In genomic region chr15:93955197-93955596, GRCh38 we compare ENCODE assay signal across 21 cellular contexts.
DNase-seq lines count a peak whose midpoint lies in the region; FAIRE-seq and TF ChIP-seq lines count a peak whose summit lies in the region.
"Had no signal": no experiment of that assay in that cellular context is flagged by ENCODE, and none has a peak within 500 bp of the region (broad histone marks: within the 10 kb centered on the region; RNA-seq: fewer than 3 reads in every experiment).

No MANE protein-coding gene starts in this region.

- no peak overlapping the region for H3K27ac Mint-ChIP-seq in activated CD4-positive, alpha-beta T cell treated with anti-CD3 and anti-CD28 coated beads, Interleukin-2, amount 10 ng/mL, durations not matched to agents 24 days and 14 days

- FAIRE-seq in small intestine (lab: Jason Lieb, UNC), result no peak

- intact Hi-C loops in activated CD4-positive, alpha-beta T cell treated with anti-CD3 and anti-CD28 coated beads, Interleukin-2, amount 10 ng/mL, durations not matched to agents 24 days and 14 days (cut with micrococcal nuclease), result no loop called here
- intact Hi-C loops in tibial artery (cut with DNase I; ENCODE audit: low total_unique reads), result no loop called here

- no peak overlapping the region for H3K27ac ChIP-seq in small intestine (ENCODE audit: low read depth in 1 of 2, low read length in 1 of 2)
- no peak overlapping the region for H3K27ac ChIP-seq in tibial artery
- H3K27ac ChIP-seq: 22Rv1, C4-2B, PC-9, SJCRH30 had no signal

- no peak overlapping the region for H3K4me3 Mint-ChIP-seq in activated CD4-positive, alpha-beta T cell treated with anti-CD3 and anti-CD28 coated beads, Interleukin-2, amount 10 ng/mL, durations not matched to agents 24 days and 14 days

- WGBS in small intestine, 3 donors, result 15 to 43% (median 24%) methylated on average over 4 of the region's 4 CpGs

- H3K4me1 Mint-ChIP-seq in activated CD4-positive, alpha-beta T cell treated with anti-CD3 and anti-CD28 coated beads, Interleukin-2, amount 10 ng/mL, durations not matched to agents 24 days and 14 days, result no peaks in the 10 kb centered on the region

- peaks cover 9% of the 10 kb centered on the region for H3K27me3 Mint-ChIP-seq in activated CD4-positive, alpha-beta T cell treated with anti-CD3 and anti-CD28 coated beads, Interleukin-2, amount 10 ng/mL, durations not matched to agents 24 days and 14 days

- no peaks in the 10 kb centered on the region for H3K36me3 Mint-ChIP-seq in activated CD4-positive, alpha-beta T cell treated with anti-CD3 and anti-CD28 coated beads, Interleukin-2, amount 10 ng/mL, durations not matched to agents 24 days and 14 days (ENCODE audit: low read depth)

- H3K36me3 ChIP-seq in small intestine (ENCODE audit: control insufficient read depth in 2 of 2, insufficient read depth in 2 of 2, low read length in 2 of 2), result no peaks in the 10 kb centered on the region
- H3K36me3 ChIP-seq in tibial artery, result no peaks in the 10 kb centered on the region
- H3K36me3 ChIP-seq: SJCRH30 had no signal

- no peak overlapping the region for H3K4me3 ChIP-seq in small intestine (ENCODE audit: low read depth in 1 of 2, low read length in 2 of 2)
- H3K4me3 ChIP-seq in tibial artery, result no peak overlapping the region
- H3K4me3 ChIP-seq: PC-9, SJCRH30 had no signal

- no peaks in the 10 kb centered on the region for H3K9me3 Mint-ChIP-seq in activated CD4-positive, alpha-beta T cell treated with anti-CD3 and anti-CD28 coated beads, Interleukin-2, amount 10 ng/mL, durations not matched to agents 24 days and 14 days

- H3K27me3 ChIP-seq in small intestine (ENCODE audit: control insufficient read depth in 2 of 2, insufficient read depth in 2 of 2, low read length in 2 of 2), result no peaks in the 10 kb centered on the region
- no peaks in the 10 kb centered on the region for H3K27me3 ChIP-seq in tibial artery
- H3K27me3 ChIP-seq: SJCRH30 had no signal

- no peaks in the 10 kb centered on the region for H3K9me3 ChIP-seq in small intestine (ENCODE audit: control insufficient read depth, low read depth)
- no peaks in the 10 kb centered on the region for H3K9me3 ChIP-seq in tibial artery
- H3K9me3 ChIP-seq: SJCRH30 had no signal

- H3K4me1 ChIP-seq in small intestine (ENCODE audit: control insufficient read depth in 2 of 2, insufficient read depth in 1 of 2, low read depth in 1 of 2, low read length in 1 of 2) (peaks cover 0 to 2% of the 10 kb centered on the region in 2 donors), tibial artery (no peaks in the 10 kb centered on the region)
- H3K4me1 ChIP-seq: SJCRH30 had no signal

- DNase-seq in NCI-H1092 treated with DMSO at 0.1 percent for 48 hours (lab: John Stamatoyannopoulos, UW) (peak; percentile 35), NCI-H1092 (lab: John Stamatoyannopoulos, UW) (no peak), NCI-H748 (lab: John Stamatoyannopoulos, UW; ENCODE audit: unreplicated experiment) (peak; percentile 74), small intestine (peak; percentile 27), NCI-H2107 treated with DMSO at 0.1 percent for 48 hours (lab: John Stamatoyannopoulos, UW; ENCODE audit: unreplicated experiment) (no peak), tibial artery (no peak)
- peak; percentile 38 for DNase-seq in activated CD4-positive, alpha-beta T cell treated with anti-CD3 and anti-CD28 coated beads, Interleukin-2, amount 10 ng/mL, durations not matched to agents 24 days and 14 days
- DNase-seq in activated CD4-positive, alpha-beta T cell treated with anti-CD3 and anti-CD28 coated beads, Interleukin-2, amount 50 U/mL, for 1 hour, result no peak
- DNase-seq: AML-193, GF-D8, GOT3, KBM-7, MV-4-11, NCI-H146, NCI-H2081 treated with DMSO at 0.1 percent for 48 hours, NCI-H446, NCI-H774, PC-9, SJCRH30 had no signal

- no peak for TF ChIP-seq CTCF in tibial artery (IDR thresholded peaks at IDR 0.05)

Comparison
In these comparisons a context has a peak if more than half of its experiments do, and no peak if none do; other contexts are left out.
1. DNase-seq: peak in NCI-H1092 treated with DMSO at 0.1 percent for 48 hours (single experiment), activated CD4-positive, alpha-beta T cell treated with anti-CD3 and anti-CD28 coated beads, Interleukin-2, amount 10 ng/mL, durations not matched to agents 24 days and 14 days (single experiment), NCI-H748 (single experiment) and small intestine (single experiment); none in NCI-H1092 (single experiment), activated CD4-positive, alpha-beta T cell treated with anti-CD3 and anti-CD28 coated beads, Interleukin-2, amount 50 U/mL, for 1 hour (single experiment), NCI-H2107 treated with DMSO at 0.1 percent for 48 hours (single experiment) and tibial artery (0 of 2).